Comparison of ENCODE assay signal across 11 cellular contexts in the genomic region with DNA sequence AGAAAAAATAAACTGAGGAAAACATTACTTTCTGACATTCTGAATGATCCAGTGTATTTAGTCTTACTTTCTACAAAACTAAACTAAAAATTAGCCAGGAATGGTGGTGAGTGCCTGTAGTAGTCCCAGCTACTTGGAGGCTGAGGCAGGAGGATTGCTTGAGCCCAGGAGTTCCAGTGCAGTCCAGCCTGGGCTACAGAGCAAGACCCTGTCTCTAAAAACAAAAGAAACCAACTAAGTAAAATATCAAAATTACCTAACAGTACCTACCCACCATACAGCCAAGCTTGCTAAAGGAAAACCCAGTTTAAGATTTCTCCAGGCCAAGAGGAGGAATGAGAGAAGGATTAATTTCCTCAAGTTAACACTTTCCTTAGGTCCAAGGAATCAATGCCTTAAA. TPM values are rescaled to one million over a fixed set of nuclear protein-coding genes. Genes with fewer than 3 reads are reported as not detected.
DNase-seq lines count a peak whose midpoint lies in the region; ATAC-seq and TF ChIP-seq lines count a peak whose summit lies in the region.
"Had no signal": no experiment of that assay in that cellular context is flagged by ENCODE, and none has a peak within 500 bp of the region (broad histone marks: within the 10 kb centered on the region; RNA-seq: fewer than 3 reads in every experiment).

No MANE protein-coding gene starts in this region.

- ATAC-seq in activated CD4-positive, alpha-beta T cell treated with anti-CD3 and anti-CD28 coated beads for 36 hours = no peak

- H3K18ac ChIP-seq in trophoblast cell (ENCODE audit: low read length) = no peak overlapping the region

- H3K79me2 ChIP-seq in MM.1S (ENCODE audit: low read length) = peaks cover 93% of the 10 kb centered on the region
- H3K79me2 ChIP-seq in mammary epithelial cell (ENCODE audit: insufficient read depth, low read length) = peaks cover 92% of the 10 kb centered on the region
- H3K79me2 ChIP-seq in trophoblast cell (ENCODE audit: control insufficient read depth, insufficient read depth, low read length, poor library complexity) = peaks cover 19% of the 10 kb centered on the region

- H3K9me3 ChIP-seq in MM.1S (replicated peaks; ENCODE audit: insufficient read depth, low read length) = no peaks in the 10 kb centered on the region
- H3K9me3 ChIP-seq in mammary epithelial cell (replicated peaks; ENCODE audit: insufficient read depth, low read length) = no peaks in the 10 kb centered on the region
- no peaks in the 10 kb centered on the region for H3K9me3 ChIP-seq in trophoblast cell (ENCODE audit: insufficient read depth, low read depth, low read length)

- intact Hi-C loops in activated CD4-positive, alpha-beta T cell treated with anti-CD3 and anti-CD28 coated beads for 36 hours (cut with DNase I, micrococcal nuclease) = loop anchor here (1.0 to 10.0 kb wide), 4 partner anchors 9 to 1324 kb away; a partner anchor contains a TSS
- intact Hi-C loops in mammary epithelial cell (cut with micrococcal nuclease) = loop anchor here (10.0 kb wide), 1 partner anchor 92 kb away; no protein-coding TSS in a partner anchor

- H2BK120ac ChIP-seq in trophoblast cell (ENCODE audit: insufficient read depth, low read length, poor library complexity) = no peak overlapping the region

- H3K4me1 ChIP-seq in MM.1S (ENCODE audit: low read length) (peaks cover 24% of the 10 kb centered on the region), mammary epithelial cell (ENCODE audit: insufficient read depth, low read length) (peaks cover 23% of the 10 kb centered on the region), trophoblast cell (ENCODE audit: control insufficient read depth in 1 of 2, insufficient read depth in 2 of 2, low read length in 2 of 2) (peaks cover 0 to 3% of the 10 kb centered on the region in 2 experiments)

- H3K27me3 ChIP-seq in MM.1S (replicated peaks; ENCODE audit: insufficient read depth, low read length) (no peaks in the 10 kb centered on the region), mammary epithelial cell (ENCODE audit: insufficient read depth, low read length) (no peaks in the 10 kb centered on the region), trophoblast cell (ENCODE audit: insufficient read depth, low read length) (no peaks in the 10 kb centered on the region)

- no peak overlapping the region for H2AK5ac ChIP-seq in trophoblast cell (ENCODE audit: low read length)

- H3K4me3 Mint-ChIP-seq in activated CD4-positive, alpha-beta T cell treated with anti-CD3 and anti-CD28 coated beads for 36 hours = peak overlapping the region; percentile 92

- H3K4me1 Mint-ChIP-seq in activated CD4-positive, alpha-beta T cell treated with anti-CD3 and anti-CD28 coated beads for 36 hours = peaks cover 49% of the 10 kb centered on the region

- peak overlapping the region; percentile 97 for H3K27ac Mint-ChIP-seq in activated CD4-positive, alpha-beta T cell treated with anti-CD3 and anti-CD28 coated beads for 36 hours

- peaks cover 14% of the 10 kb centered on the region for H3K79me1 ChIP-seq in trophoblast cell (ENCODE audit: low read length)

- H3K36me3 Mint-ChIP-seq in activated CD4-positive, alpha-beta T cell treated with anti-CD3 and anti-CD28 coated beads for 36 hours (ENCODE audit: low read depth) = peaks cover 80% of the 10 kb centered on the region

- H3K4me2 ChIP-seq in MM.1S (ENCODE audit: low read depth, low read length) (peak overlapping the region; percentile 83), mammary epithelial cell (ENCODE audit: insufficient read depth, low read depth, low read length) (peak overlapping the region; percentile 89), trophoblast cell (ENCODE audit: low read length) (no peak overlapping the region)

- peaks cover 14% of the 10 kb centered on the region for H3F3A ChIP-seq in MM.1S (ENCODE audit: insufficient read depth, low read length)

- H3K23ac ChIP-seq in trophoblast cell (ENCODE audit: low read length) = no peak overlapping the region

- dilution Hi-C loops in mammary epithelial cell (cut with HindIII; ENCODE audit: low sequenced_read_pairs) = loop anchor here (5.0 kb wide), 1 partner anchor 39 kb away; no protein-coding TSS in a partner anchor

- no peak overlapping the region for H3K27ac ChIP-seq in MM.1S (ENCODE audit: low read length)
- H3K27ac ChIP-seq in mammary epithelial cell (ENCODE audit: insufficient read depth, low read depth, low read length) = peak overlapping the region; percentile 3
- H3K27ac ChIP-seq in trophoblast cell (ENCODE audit: low read depth, low read length) = no peak overlapping the region

- no peak overlapping the region for H3K14ac ChIP-seq in trophoblast cell (ENCODE audit: low read length)

- no peaks in the 10 kb centered on the region for H3K9me3 Mint-ChIP-seq in activated CD4-positive, alpha-beta T cell treated with anti-CD3 and anti-CD28 coated beads for 36 hours (ENCODE audit: low read depth)

- H4K91ac ChIP-seq in trophoblast cell (ENCODE audit: low read depth, low read length) = no peak overlapping the region

- no peaks in the 10 kb centered on the region for H3K9me2 ChIP-seq in MM.1S (replicated peaks; ENCODE audit: insufficient read depth, low read length)

- H3K36me3 ChIP-seq in MM.1S (replicated peaks; ENCODE audit: insufficient read depth, low read length) (peaks cover 60% of the 10 kb centered on the region), mammary epithelial cell (ENCODE audit: insufficient read depth, low read length) (peaks cover 52% of the 10 kb centered on the region), trophoblast cell (ENCODE audit: control insufficient read depth in 1 of 2, insufficient read depth in 2 of 2, low read length in 2 of 2) (peaks cover 19 to 23% of the 10 kb centered on the region in 2 experiments)

- H2AFZ ChIP-seq in MM.1S (ENCODE audit: low read length) = no peak overlapping the region
- H2AFZ ChIP-seq in mammary epithelial cell (ENCODE audit: low read depth, low read length) = no peak overlapping the region
- H2AFZ ChIP-seq in trophoblast cell (ENCODE audit: insufficient read depth, low read length, poor library complexity) = no peak overlapping the region

- H4K20me1 ChIP-seq in MM.1S (ENCODE audit: insufficient read depth, low read length) (peaks cover 38% of the 10 kb centered on the region), mammary epithelial cell (ENCODE audit: insufficient read depth, low read length) (peaks cover 17% of the 10 kb centered on the region)

- peak overlapping the region; percentile 78; the same call in 1 of the 2 replicates for H3K4me3 ChIP-seq in MM.1S (ENCODE audit: low read length)
- H3K4me3 ChIP-seq in mammary epithelial cell (replicated peaks in 1 of 3; ENCODE audit: insufficient read depth in 1 of 3, low read depth in 2 of 3, low read length in 3 of 3) = peak overlapping the region; percentile 1 to 94 (median 10)
- no peak overlapping the region for H3K4me3 ChIP-seq in trophoblast cell (ENCODE audit: low read depth, low read length)
- H3K4me3 ChIP-seq: lung had no signal

- no peak overlapping the region for H2BK5ac ChIP-seq in trophoblast cell (ENCODE audit: low read depth, low read length, poor library complexity)

- H3K9ac ChIP-seq in MM.1S (ENCODE audit: low read length) = no peak overlapping the region; the same call in 1 of the 2 replicates
- H3K9ac ChIP-seq in mammary epithelial cell (ENCODE audit: insufficient read depth, low read length) = peak overlapping the region; percentile 12
- H3K9ac ChIP-seq in trophoblast cell (ENCODE audit: low read length) = no peak overlapping the region

- no peak overlapping the region for H2BK12ac ChIP-seq in trophoblast cell (ENCODE audit: low read length)

- no peaks in the 10 kb centered on the region for H3K27me3 Mint-ChIP-seq in activated CD4-positive, alpha-beta T cell treated with anti-CD3 and anti-CD28 coated beads for 36 hours

- TF ChIP-seq CTCF in MM.1S (IDR thresholded peaks at IDR 0.05; ENCODE audit: low read length) = no peak
- TF ChIP-seq CTCF in mammary epithelial cell (conservative IDR thresholded peaks at IDR 0.05 in 1 of 2, IDR thresholded peaks at IDR 0.05 in 1 of 2; ENCODE audit: extremely low read depth in 1 of 2, insufficient read depth in 1 of 2, low read depth in 1 of 2, low read length in 2 of 2) = no peak

- in situ Hi-C loops in mammary epithelial cell (cut with MboI; ENCODE audit: low sequenced_read_pairs in 2 of 2) = no loop called here

- DNase-seq in activated CD4-positive, alpha-beta T cell treated with anti-CD3 and anti-CD28 coated beads for 36 hours = no peak
- no peak for DNase-seq in activated CD4-positive, alpha-beta T cell treated with anti-CD3 and anti-CD28 coated beads, Interleukin-2, amount 50 U/mL, for 4 hours
- DNase-seq in MM.1S (no peak), mammary epithelial cell (no peak), trophoblast cell (no peak), GDM1 (lab: John Stamatoyannopoulos, UW) (no peak), ecto neural progenitor cell (ENCODE audit: low spot score) (no peak), NCI-H748 treated with DMSO at 0.1 percent for 48 hours (lab: John Stamatoyannopoulos, UW) (no peak)
- DNase-seq: ACHN, NCI-H1436 treated with DMSO at 0.1 percent for 48 hours had no signal

- H4K8ac ChIP-seq in trophoblast cell (ENCODE audit: low read depth, low read length) = no peak overlapping the region

- POLR2A ChIA-PET in activated CD4-positive, alpha-beta T cell treated with anti-CD3 and anti-CD28 coated beads for 36 hours (lab: Charles Lee) = interaction anchor here (0.5 kb wide), 1 partner anchor 12 kb away, joined by 4 read pairs; no protein-coding TSS in a partner anchor

- no TSS peak for BruUV-seq in mammary epithelial cell (replicated peaks; lab: Mats Ljungman, UMichigan)

- peak overlapping the region; percentile 64 for H3K4ac ChIP-seq in trophoblast cell (ENCODE audit: low read depth, low read length)

- H4K12ac ChIP-seq in trophoblast cell (ENCODE audit: low read depth, low read length) = no peak overlapping the region

- CTCF ChIA-PET in activated CD4-positive, alpha-beta T cell treated with anti-CD3 and anti-CD28 coated beads for 36 hours (lab: Charles Lee) = interaction anchor here (0.6 to 1.2 kb wide), 3 partner anchors 41 to 1505 kb away, joined by 3 read pairs; no protein-coding TSS in a partner anchor
- CTCF ChIA-PET in mammary epithelial cell (lab: Charles Lee; ENCODE audit: low non-redundant PET) = no interaction called here

RNA-seq across cellular contexts. Expression of a gene that starts 2.9 kb away (rescaled TPM):
- 1,000 to 10,000 TPM in 1 of 2 experiments, 100 to 1,000 TPM in 1; 872 to 1,138 TPM for total RNA-seq in activated CD4-positive, alpha-beta T cell treated with anti-CD3 and anti-CD28 coated beads for 36 hours
- total RNA-seq in mammary epithelial cell = 100 to 1,000 TPM; 143 to 350 TPM
- polyA plus RNA-seq in mammary epithelial cell = 214 TPM
- 549 TPM for polyA minus RNA-seq in mammary epithelial cell
- 159 and 161 TPM in 2 replicates for polyA plus RNA-seq in trophoblast cell (2013)

RNA-seq across cellular contexts. Expression of a gene that starts 3.5 kb away (rescaled TPM):
- total RNA-seq in activated CD4-positive, alpha-beta T cell treated with anti-CD3 and anti-CD28 coated beads for 36 hours = 100 to 1,000 TPM; 250 to 356 TPM
- 100 to 1,000 TPM in 1 of 2 donors, 10 to 100 TPM in 1; 30.2 to 118 TPM for total RNA-seq in mammary epithelial cell
- 168 TPM for polyA plus RNA-seq in mammary epithelial cell
- 3.2 TPM for polyA minus RNA-seq in mammary epithelial cell
- 241 and 243 TPM in 2 replicates for polyA plus RNA-seq in trophoblast cell (2013)

RNA-seq across cellular contexts. Expression of a gene that starts 19.2 kb away (rescaled TPM):
- total RNA-seq in activated CD4-positive, alpha-beta T cell treated with anti-CD3 and anti-CD28 coated beads for 36 hours = 10 to 100 TPM; 10.8 to 17.1 TPM
- 10 to 100 TPM; 23.6 to 28.8 TPM for total RNA-seq in mammary epithelial cell
- 25.8 TPM for polyA plus RNA-seq in mammary epithelial cell
- 6.7 TPM for polyA minus RNA-seq in mammary epithelial cell
- polyA plus RNA-seq in trophoblast cell (2013) = 41.7 and 43.9 TPM in 2 replicates

RNA-seq across cellular contexts. Expression of a gene that starts 43.3 kb away (rescaled TPM):
- total RNA-seq in activated CD4-positive, alpha-beta T cell treated with anti-CD3 and anti-CD28 coated beads for 36 hours = 10 to 100 TPM in 1 of 2 experiments, 1 to 10 TPM in 1; 9.7 to 13.3 TPM
- 10 to 100 TPM; 23.9 to 40.0 TPM for total RNA-seq in mammary epithelial cell
- polyA plus RNA-seq in mammary epithelial cell = 2.7 TPM
- 34.8 TPM for polyA minus RNA-seq in mammary epithelial cell
- polyA plus RNA-seq in trophoblast cell (2013) = 26.1 and 26.3 TPM in 2 replicates
